8 cellular contexts compared by ENCODE assay signal in genomic region chr17:1228752-1229353, GRCh38. TPM values are rescaled to one million over a fixed set of nuclear protein-coding genes. Genes with fewer than 3 reads are reported as not detected.
DNase-seq lines count a peak whose midpoint lies in the region; ATAC-seq, FAIRE-seq and TF ChIP-seq lines count a peak whose summit lies in the region.

No MANE protein-coding gene starts in this region.

- H3K4me3 ChIP-seq in neuronal stem cell (ENCODE audit: low read length in 2 of 2), result peak overlapping the region in 1 of 2 donors; percentile 69

- peak overlapping the region; percentile 94 for H2AFZ ChIP-seq in neuronal stem cell (ENCODE audit: low read length)

- ATAC-seq in HG02798 (IDR thresholded peaks at IDR 0.05; ENCODE audit: poor library complexity, unreplicated experiment) (peak; percentile 12), GM19023 (IDR thresholded peaks at IDR 0.05; ENCODE audit: unreplicated experiment) (no peak)

- no peak overlapping the region for H2BK12ac ChIP-seq in neuronal stem cell (ENCODE audit: low read length)

- H2AK5ac ChIP-seq in neuronal stem cell (ENCODE audit: low read depth, low read length), result peak overlapping the region; percentile 81

- FAIRE-seq in GM12892 (lab: Jason Lieb, UNC), result no peak

- H3K23ac ChIP-seq in neuronal stem cell (ENCODE audit: low read depth, low read length, poor library complexity), result peak overlapping the region; percentile 73

- peaks cover 0 to 6% of the 10 kb centered on the region in 2 donors for H3K9me3 ChIP-seq in neuronal stem cell (replicated peaks in 1 of 2; ENCODE audit: control insufficient read depth in 2 of 2, insufficient read depth in 1 of 2, low read depth in 1 of 2, low read length in 2 of 2)

- DNase-seq in GM12892 (ENCODE audit: insufficient read length) (peak; percentile 48), astrocyte of the hippocampus (ENCODE audit: low read depth, low spot score) (peak; percentile 8), neuronal stem cell (ENCODE audit: low spot score) (no peak), NCI-H1436 (lab: John Stamatoyannopoulos, UW) (no peak), SKM-1 (lab: John Stamatoyannopoulos, UW; ENCODE audit: unreplicated experiment) (no peak)
- DNase-seq in stimulated activated CD4-positive, alpha-beta T cell treated with anti-CD3 and anti-CD28 coated beads, Interleukin-1b, Interleukin-23, amount 100 ng/mL, for 48 hours, result no peak

- H4K91ac ChIP-seq in neuronal stem cell (ENCODE audit: low read depth, low read length, poor library complexity), result no peak overlapping the region

- H3K27me3 ChIP-seq in neuronal stem cell (ENCODE audit: control insufficient read depth in 3 of 3, insufficient read depth in 3 of 3, low read depth in 1 of 3, low read length in 3 of 3), result peaks cover 23 to 73% (median 50%) of the 10 kb centered on the region in 3 experiments

- peak overlapping the region; percentile 71 for H3K18ac ChIP-seq in neuronal stem cell (ENCODE audit: low read length)

- H2BK5ac ChIP-seq in neuronal stem cell (ENCODE audit: low read length), result no peak overlapping the region

- no peak overlapping the region for H3K4ac ChIP-seq in neuronal stem cell (ENCODE audit: low read length)

- H4K8ac ChIP-seq in neuronal stem cell (ENCODE audit: low read depth, low read length), result no peak overlapping the region

- H3K9ac ChIP-seq in neuronal stem cell (ENCODE audit: low read depth, low read length, poor library complexity), result peak overlapping the region; percentile 60

- TF ChIP-seq POLR2A in GM12892 (IDR thresholded peaks at IDR 0.05; ENCODE audit: low read depth, low read length), result no peak

- H3K4me2 ChIP-seq in neuronal stem cell (ENCODE audit: insufficient read depth, low read length, poor library complexity, severe bottlenecking), result peak overlapping the region; percentile 94

- peaks cover 0 to 2% of the 10 kb centered on the region in 2 donors for H3K36me3 ChIP-seq in neuronal stem cell (replicated peaks in 1 of 2; ENCODE audit: control insufficient read depth in 2 of 2, insufficient read depth in 2 of 2, low read length in 2 of 2)

- no peak overlapping the region for H2BK120ac ChIP-seq in neuronal stem cell (ENCODE audit: low read depth, low read length)

- no CpG with 5 or more reads among the region's 86 CpGs for WGBS in neuronal stem cell (ENCODE audit: extremely low coverage in 2 of 2, insufficient read length in 2 of 2, insufficient replicate concordance in 1 of 2), 2 donors

- no peak overlapping the region for H3K27ac ChIP-seq in neuronal stem cell (replicated peaks; ENCODE audit: low read length)

- H3K79me1 ChIP-seq in neuronal stem cell (ENCODE audit: low read depth, low read length), result no peaks in the 10 kb centered on the region

- H3K14ac ChIP-seq in neuronal stem cell (ENCODE audit: low read length), result peak overlapping the region; percentile 71

- peaks cover 4 to 6% of the 10 kb centered on the region in 2 donors for H3K4me1 ChIP-seq in neuronal stem cell (ENCODE audit: control insufficient read depth in 2 of 2, insufficient read depth in 1 of 2, low read depth in 1 of 2, low read length in 2 of 2)

- peak overlapping the region; percentile 49 for H2BK15ac ChIP-seq in neuronal stem cell (ENCODE audit: low read length)

RNA-seq across cellular contexts. Expression of gene BHLHA9, which starts 41.4 kb away (rescaled TPM):
- polyA plus RNA-seq in GM12892 (2012; ENCODE audit: missing spikeins), result not detected
- not detected for polyA plus RNA-seq in neuronal stem cell (2013, experiment 1 of 2)
- not detected for polyA plus RNA-seq in neuronal stem cell (2013, experiment 2 of 2)

RNA-seq across cellular contexts. Expression of gene ABR, which starts 49.1 kb away (rescaled TPM):
- 33.9 TPM for polyA plus RNA-seq in GM12892 (2012; ENCODE audit: missing spikeins)
- 53.3 TPM for polyA plus RNA-seq in neuronal stem cell (2013, experiment 1 of 2)
- polyA plus RNA-seq in neuronal stem cell (2013, experiment 2 of 2), result 57.2 TPM

RNA-seq across cellular contexts. Expression of gene TRARG1, which starts 50.6 kb away (rescaled TPM):
- polyA plus RNA-seq in GM12892 (2012; ENCODE audit: missing spikeins), result not detected
- polyA plus RNA-seq in neuronal stem cell (2013, experiment 1 of 2), result 0.17 TPM
- polyA plus RNA-seq in neuronal stem cell (2013, experiment 2 of 2), result 0.18 TPM

Comparison
In these comparisons a context has a peak if more than half of its experiments do, and no peak if none do; other contexts are left out.
1. DNase-seq: peak in GM12892 (single experiment) and astrocyte of the hippocampus (single experiment); none in neuronal stem cell (single experiment), stimulated activated CD4-positive, alpha-beta T cell treated with anti-CD3 and anti-CD28 coated beads, Interleukin-1b, Interleukin-23, amount 100 ng/mL, for 48 hours (single experiment), NCI-H1436 (single experiment) and SKM-1 (single experiment).